ENCODE assay signal across 19 cellular contexts in genomic region chr18:73840319-73841065, GRCh38.
"Had no signal": no experiment of that assay in that cellular context is flagged by ENCODE, and none has a peak within 500 bp of the region (broad histone marks: within the 10 kb centered on the region; RNA-seq: fewer than 3 reads in every experiment).

No MANE protein-coding gene starts in this region.

- H3K4me3 ChIP-seq: left lung, right atrium auricular region, skin epidermis, tibial nerve, uterus had no signal

- H3K36me3 Mint-ChIP-seq: activated naive CD8-positive, alpha-beta T cell treated with anti-CD3 and anti-CD28 coated beads, Interleukin-2, amount 10 ng/mL, durations not matched to agents 7 days and 5 days; brain; naive thymus-derived CD8-positive, alpha-beta T cell had no signal

- H3K27ac ChIP-seq: left lung, right atrium auricular region, skin epidermis, tibial nerve, uterus had no signal

- H3K9me3 ChIP-seq: left lung, right atrium auricular region, tibial nerve, uterus had no signal

- H3K27me3 ChIP-seq: right atrium auricular region, tibial nerve, uterus had no signal

- DNase-seq: activated CD4-positive, alpha-beta T cell treated with anti-CD3 and anti-CD28 coated beads, Interleukin-2, amount 50 U/mL, for 4 hours; activated CD4-positive, CD25-positive, alpha-beta regulatory T cell treated with anti-CD3 and anti-CD28 coated beads, Interleukin-2, amount 50 U/mL, for 72 hours; activated naive CD4-positive, alpha-beta T cell; activated naive CD8-positive, alpha-beta T cell treated with anti-CD3 and anti-CD28 coated beads, Interleukin-2, amount 10 ng/mL, durations not matched to agents 7 days and 5 days; activated T-cell treated with anti-CD3 and anti-CD28 coated beads for 4 hours; effector memory CD4-positive, alpha-beta T cell; left lung; mammary epithelial cell; naive thymus-derived CD8-positive, alpha-beta T cell; stimulated activated CD4-positive, alpha-beta T cell treated with anti-CD3 and anti-CD28 coated beads, Interleukin-15, amount 100 ng/mL, for 24 hours; stimulated activated CD4-positive, alpha-beta T cell treated with anti-CD3 and anti-CD28 coated beads, Interleukin-4, amount 100 ng/mL, for 1 hour; stimulated activated naive CD4-positive, alpha-beta T cell; T-helper 9 cell; uterus had no signal

- H3K27ac Mint-ChIP-seq: activated naive CD8-positive, alpha-beta T cell treated with anti-CD3 and anti-CD28 coated beads, Interleukin-2, amount 10 ng/mL, durations not matched to agents 7 days and 5 days; naive thymus-derived CD8-positive, alpha-beta T cell had no signal

- H3K36me3 ChIP-seq: left lung, right atrium auricular region, tibial nerve, uterus had no signal

- H3K9me3 Mint-ChIP-seq: activated naive CD8-positive, alpha-beta T cell treated with anti-CD3 and anti-CD28 coated beads, Interleukin-2, amount 10 ng/mL, durations not matched to agents 7 days and 5 days; central memory CD8-positive, alpha-beta T cell; naive thymus-derived CD8-positive, alpha-beta T cell had no signal

- H3K4me3 Mint-ChIP-seq: activated naive CD8-positive, alpha-beta T cell treated with anti-CD3 and anti-CD28 coated beads, Interleukin-2, amount 10 ng/mL, durations not matched to agents 7 days and 5 days; central memory CD8-positive, alpha-beta T cell; naive thymus-derived CD8-positive, alpha-beta T cell had no signal

- H3K27me3 Mint-ChIP-seq: activated naive CD8-positive, alpha-beta T cell treated with anti-CD3 and anti-CD28 coated beads, Interleukin-2, amount 10 ng/mL, durations not matched to agents 7 days and 5 days had no signal

- H3K4me1 ChIP-seq: left lung, right atrium auricular region, uterus had no signal
